Comparison of ENCODE assay signal across 8 cellular contexts in genomic region chr5:66595877-66596790, GRCh38. TPM values are rescaled to one million over a fixed set of nuclear protein-coding genes. Genes with fewer than 3 reads are reported as not detected.
DNase-seq lines count a peak whose midpoint lies in the region; ATAC-seq and TF ChIP-seq lines count a peak whose summit lies in the region.

Gene MAST4, plus strand, starts transcription at chr5:66596393. Its CDS starts 263 bp downstream, at chr5:66596656.

- H3K9ac ChIP-seq in fibroblast of lung (ENCODE audit: insufficient read depth, low read length) = no peak within 1 kb of the TSS

- H2AFZ ChIP-seq in fibroblast of lung (ENCODE audit: low read length) = peak within 1 kb of the TSS; percentile 57

- no peaks in the 10 kb centered on the region for H4K20me1 ChIP-seq in fibroblast of lung (ENCODE audit: control insufficient read depth, extremely low read depth, insufficient read depth, low read length)

- no peaks in the 10 kb centered on the region for H3K9me3 Mint-ChIP-seq in Calu3 (ENCODE audit: low read depth, unreplicated experiment)

- H3K4me3 ChIP-seq in fibroblast of lung (replicated peaks in 1 of 4; ENCODE audit: control extremely low read depth in 1 of 4, insufficient read depth in 1 of 4, low read depth in 3 of 4, low read length in 4 of 4) (peak within 1 kb of the TSS; percentile 52 to 70 (median 60)), muscle layer of duodenum (ENCODE audit: low read depth in 1 of 2, low read length in 2 of 2) (peak within 1 kb of the TSS; percentile 76 to 88)

- no peaks in the 10 kb centered on the region for H3K79me2 ChIP-seq in fibroblast of lung (ENCODE audit: control insufficient read depth, insufficient read depth, low read length)

- no peak for TF ChIP-seq CTCF in Calu3 (IDR thresholded peaks at IDR 0.05; ENCODE audit: unreplicated experiment)
- TF ChIP-seq CTCF in fibroblast of lung (conservative IDR thresholded peaks at IDR 0.05 in 1 of 2, IDR thresholded peaks at IDR 0.05 in 1 of 2; ENCODE audit: low read depth in 1 of 2, low read length in 2 of 2) = no peak

- H3K27me3 ChIP-seq in fibroblast of lung (ENCODE audit: control insufficient read depth, insufficient read depth, low read length) (peaks cover 34% of the 10 kb centered on the region), muscle layer of duodenum (ENCODE audit: low read depth, low read length) (peaks cover 17% of the 10 kb centered on the region)

- CTCF ChIA-PET in Calu3 (lab: Charles Lee) = no interaction called here

- no TSS peak for BruUV-seq in Calu3 (replicated peaks; lab: Mats Ljungman, UMichigan)

- H3K27ac ChIP-seq in fibroblast of lung (ENCODE audit: insufficient read depth, low read length) (no peak within 1 kb of the TSS), muscle layer of duodenum (ENCODE audit: low read length) (no peak within 1 kb of the TSS)

- H3K36me3 ChIP-seq in fibroblast of lung (ENCODE audit: control insufficient read depth, insufficient read depth, low read length) (no peaks in the 10 kb centered on the region), muscle layer of duodenum (ENCODE audit: control insufficient read depth in 1 of 2, insufficient read depth in 2 of 2, low read length in 2 of 2) (no peaks in the 10 kb centered on the region)

- H3K4me1 ChIP-seq in fibroblast of lung (ENCODE audit: control insufficient read depth, extremely low read depth, insufficient read depth, low read length) = peaks cover 2% of the 10 kb centered on the region
- H3K4me1 ChIP-seq in muscle layer of duodenum (ENCODE audit: control insufficient read depth in 1 of 2, insufficient read depth in 2 of 2, low read length in 2 of 2) = peaks cover 0 to 15% of the 10 kb centered on the region in 2 donors

- H3K4me1 Mint-ChIP-seq in Calu3 (ENCODE audit: low read depth, unreplicated experiment) = no peaks in the 10 kb centered on the region

- H3K27ac Mint-ChIP-seq in Calu3 (ENCODE audit: unreplicated experiment) = no peak within 1 kb of the TSS

- peak within 1 kb of the TSS; percentile 77 for H3K4me2 ChIP-seq in fibroblast of lung (ENCODE audit: extremely low read depth, insufficient read depth, low read length)

- peak within 1 kb of the TSS; percentile 85 for H3K4me3 Mint-ChIP-seq in Calu3 (ENCODE audit: low read depth, unreplicated experiment)

- no peaks in the 10 kb centered on the region for H3K9me3 ChIP-seq in fibroblast of lung (ENCODE audit: control insufficient read depth, insufficient read depth, low read depth, low read length)
- H3K9me3 ChIP-seq in muscle layer of duodenum (ENCODE audit: control insufficient read depth in 1 of 2, low read length in 2 of 2) = no peaks in the 10 kb centered on the region

- DNase-seq in Calu3 (peak; percentile 90), HUDEP-2 (lab: John Stamatoyannopoulos, UW; ENCODE audit: unreplicated experiment in 76 of 76) (peak in 72 of 76 experiments; percentile 2 to 79 (median 53)), NOMO-1 (lab: John Stamatoyannopoulos, UW; ENCODE audit: unreplicated experiment in 2 of 2) (peak; percentile 74 to 84), fibroblast of lung (ENCODE audit: low read depth in 2 of 2) (peak; percentile 87 to 91)
- DNase-seq in activated T-cell treated with anti-CD3 and anti-CD28 coated beads, Interleukin-2, amount 50 U/mL, for 1 hour = peak; percentile 44
- DNase-seq in stimulated activated naive CD8-positive, alpha-beta T cell treated with anti-CD3 and anti-CD28 coated beads, Interleukin-15, Interleukin-2, amounts not matched to agents 100 U/mL and 50 U/mL, for 24 hours = peak; percentile 78

- peaks cover 15% of the 10 kb centered on the region for H3K36me3 Mint-ChIP-seq in Calu3 (ENCODE audit: insufficient read depth, unreplicated experiment)

- peak; percentile 97 for ATAC-seq in GM21423 (IDR thresholded peaks at IDR 0.05; ENCODE audit: unreplicated experiment)
- ATAC-seq in stimulated activated naive CD8-positive, alpha-beta T cell treated with anti-CD3 and anti-CD28 coated beads, Interleukin-15, Interleukin-2, amounts not matched to agents 100 U/mL and 50 U/mL, for 24 hours = peak; percentile 90

- intact Hi-C loops in Calu3 (cut with micrococcal nuclease; ENCODE audit: unreplicated experiment) = no loop called here

- peaks cover 93% of the 10 kb centered on the region for H3K27me3 Mint-ChIP-seq in Calu3 (ENCODE audit: unreplicated experiment)

RNA-seq across cellular contexts. Expression of gene MAST4, which starts in this region (rescaled TPM):
- total RNA-seq in Calu3 (2022) (10.6 and 10.9 TPM in 2 replicates), fibroblast of lung (10.5 and 15.2 TPM in 2 replicates)
- 7.0 and 11.5 TPM in 2 replicates for polyA plus RNA-seq in fibroblast of lung
- polyA plus RNA-seq in fibroblast of lung (2012) = 4.7 and 7.8 TPM in 2 replicates
- 13.0 and 80.7 TPM in 2 replicates for polyA minus RNA-seq in fibroblast of lung (ENCODE audit: low replicate concordance)
